In the genomic region with DNA sequence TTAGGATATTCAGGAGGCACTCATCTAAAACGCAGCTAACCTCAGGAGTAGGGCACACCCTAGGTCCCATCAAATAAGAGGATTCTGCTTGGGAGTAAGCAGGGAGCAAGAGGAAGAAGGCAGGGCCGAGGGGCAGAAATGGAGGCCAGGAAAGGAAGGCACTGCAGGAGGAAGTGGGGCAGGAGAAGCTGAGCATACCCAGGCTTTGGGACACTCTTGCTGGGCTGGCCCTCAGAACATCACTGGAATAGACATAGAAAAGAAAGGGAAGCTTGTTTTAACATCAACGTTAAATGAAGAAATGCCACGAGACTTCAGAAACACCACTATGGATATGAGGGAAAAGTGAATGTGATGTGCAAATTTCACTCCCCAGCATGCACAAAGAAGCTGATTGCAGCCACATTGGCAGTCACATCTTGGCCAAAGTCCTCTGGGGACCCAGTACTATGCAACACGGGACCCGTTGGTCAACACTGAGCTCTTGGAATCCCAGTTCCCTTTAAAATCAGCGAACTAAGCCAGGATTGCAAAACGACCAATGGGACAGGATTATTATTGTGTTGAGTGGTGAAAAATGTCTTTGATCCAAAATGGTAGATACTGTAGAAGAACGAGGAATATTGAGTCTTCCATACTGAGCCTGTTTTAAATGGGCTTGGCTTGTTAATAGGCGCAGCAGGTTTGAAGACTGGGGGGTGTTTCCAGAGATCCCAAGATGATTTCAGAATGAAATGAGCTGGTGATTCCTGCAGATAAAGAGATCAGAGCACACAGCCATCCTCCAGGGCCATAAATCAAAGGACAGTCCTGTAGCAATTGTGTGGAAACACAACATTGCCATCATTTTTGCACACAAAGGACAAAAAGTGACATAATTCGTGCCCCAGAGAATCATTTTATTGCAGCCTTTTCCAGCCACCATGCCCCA, we compare ENCODE assay signal across 1 cellular context.
TF ChIP-seq lines count a peak whose summit lies in the region.

No MANE protein-coding gene starts in this region.

TF ChIP-seq in H1, 55 proteins besides CTCF, POLR2A, EP300 and RAD21:
- no peak for TF ChIP-seq FOSL1 (IDR thresholded peaks at IDR 0.05; ENCODE audit: insufficient read depth, low read depth, low read length)
- no peak for TF ChIP-seq BRCA1 (IDR thresholded peaks at IDR 0.05; ENCODE audit: low read depth, low read length)
- no peak for TF ChIP-seq RFX5 (IDR thresholded peaks at IDR 0.05; ENCODE audit: borderline replicate concordance, low read depth, low read length)
- no peak for TF ChIP-seq SIX5 (IDR thresholded peaks at IDR 0.05; ENCODE audit: low read depth, low read length)
- no peak for TF ChIP-seq GABPA (IDR thresholded peaks at IDR 0.05; ENCODE audit: borderline replicate concordance, insufficient read depth, low read length)
- TF ChIP-seq, protein P1, sequence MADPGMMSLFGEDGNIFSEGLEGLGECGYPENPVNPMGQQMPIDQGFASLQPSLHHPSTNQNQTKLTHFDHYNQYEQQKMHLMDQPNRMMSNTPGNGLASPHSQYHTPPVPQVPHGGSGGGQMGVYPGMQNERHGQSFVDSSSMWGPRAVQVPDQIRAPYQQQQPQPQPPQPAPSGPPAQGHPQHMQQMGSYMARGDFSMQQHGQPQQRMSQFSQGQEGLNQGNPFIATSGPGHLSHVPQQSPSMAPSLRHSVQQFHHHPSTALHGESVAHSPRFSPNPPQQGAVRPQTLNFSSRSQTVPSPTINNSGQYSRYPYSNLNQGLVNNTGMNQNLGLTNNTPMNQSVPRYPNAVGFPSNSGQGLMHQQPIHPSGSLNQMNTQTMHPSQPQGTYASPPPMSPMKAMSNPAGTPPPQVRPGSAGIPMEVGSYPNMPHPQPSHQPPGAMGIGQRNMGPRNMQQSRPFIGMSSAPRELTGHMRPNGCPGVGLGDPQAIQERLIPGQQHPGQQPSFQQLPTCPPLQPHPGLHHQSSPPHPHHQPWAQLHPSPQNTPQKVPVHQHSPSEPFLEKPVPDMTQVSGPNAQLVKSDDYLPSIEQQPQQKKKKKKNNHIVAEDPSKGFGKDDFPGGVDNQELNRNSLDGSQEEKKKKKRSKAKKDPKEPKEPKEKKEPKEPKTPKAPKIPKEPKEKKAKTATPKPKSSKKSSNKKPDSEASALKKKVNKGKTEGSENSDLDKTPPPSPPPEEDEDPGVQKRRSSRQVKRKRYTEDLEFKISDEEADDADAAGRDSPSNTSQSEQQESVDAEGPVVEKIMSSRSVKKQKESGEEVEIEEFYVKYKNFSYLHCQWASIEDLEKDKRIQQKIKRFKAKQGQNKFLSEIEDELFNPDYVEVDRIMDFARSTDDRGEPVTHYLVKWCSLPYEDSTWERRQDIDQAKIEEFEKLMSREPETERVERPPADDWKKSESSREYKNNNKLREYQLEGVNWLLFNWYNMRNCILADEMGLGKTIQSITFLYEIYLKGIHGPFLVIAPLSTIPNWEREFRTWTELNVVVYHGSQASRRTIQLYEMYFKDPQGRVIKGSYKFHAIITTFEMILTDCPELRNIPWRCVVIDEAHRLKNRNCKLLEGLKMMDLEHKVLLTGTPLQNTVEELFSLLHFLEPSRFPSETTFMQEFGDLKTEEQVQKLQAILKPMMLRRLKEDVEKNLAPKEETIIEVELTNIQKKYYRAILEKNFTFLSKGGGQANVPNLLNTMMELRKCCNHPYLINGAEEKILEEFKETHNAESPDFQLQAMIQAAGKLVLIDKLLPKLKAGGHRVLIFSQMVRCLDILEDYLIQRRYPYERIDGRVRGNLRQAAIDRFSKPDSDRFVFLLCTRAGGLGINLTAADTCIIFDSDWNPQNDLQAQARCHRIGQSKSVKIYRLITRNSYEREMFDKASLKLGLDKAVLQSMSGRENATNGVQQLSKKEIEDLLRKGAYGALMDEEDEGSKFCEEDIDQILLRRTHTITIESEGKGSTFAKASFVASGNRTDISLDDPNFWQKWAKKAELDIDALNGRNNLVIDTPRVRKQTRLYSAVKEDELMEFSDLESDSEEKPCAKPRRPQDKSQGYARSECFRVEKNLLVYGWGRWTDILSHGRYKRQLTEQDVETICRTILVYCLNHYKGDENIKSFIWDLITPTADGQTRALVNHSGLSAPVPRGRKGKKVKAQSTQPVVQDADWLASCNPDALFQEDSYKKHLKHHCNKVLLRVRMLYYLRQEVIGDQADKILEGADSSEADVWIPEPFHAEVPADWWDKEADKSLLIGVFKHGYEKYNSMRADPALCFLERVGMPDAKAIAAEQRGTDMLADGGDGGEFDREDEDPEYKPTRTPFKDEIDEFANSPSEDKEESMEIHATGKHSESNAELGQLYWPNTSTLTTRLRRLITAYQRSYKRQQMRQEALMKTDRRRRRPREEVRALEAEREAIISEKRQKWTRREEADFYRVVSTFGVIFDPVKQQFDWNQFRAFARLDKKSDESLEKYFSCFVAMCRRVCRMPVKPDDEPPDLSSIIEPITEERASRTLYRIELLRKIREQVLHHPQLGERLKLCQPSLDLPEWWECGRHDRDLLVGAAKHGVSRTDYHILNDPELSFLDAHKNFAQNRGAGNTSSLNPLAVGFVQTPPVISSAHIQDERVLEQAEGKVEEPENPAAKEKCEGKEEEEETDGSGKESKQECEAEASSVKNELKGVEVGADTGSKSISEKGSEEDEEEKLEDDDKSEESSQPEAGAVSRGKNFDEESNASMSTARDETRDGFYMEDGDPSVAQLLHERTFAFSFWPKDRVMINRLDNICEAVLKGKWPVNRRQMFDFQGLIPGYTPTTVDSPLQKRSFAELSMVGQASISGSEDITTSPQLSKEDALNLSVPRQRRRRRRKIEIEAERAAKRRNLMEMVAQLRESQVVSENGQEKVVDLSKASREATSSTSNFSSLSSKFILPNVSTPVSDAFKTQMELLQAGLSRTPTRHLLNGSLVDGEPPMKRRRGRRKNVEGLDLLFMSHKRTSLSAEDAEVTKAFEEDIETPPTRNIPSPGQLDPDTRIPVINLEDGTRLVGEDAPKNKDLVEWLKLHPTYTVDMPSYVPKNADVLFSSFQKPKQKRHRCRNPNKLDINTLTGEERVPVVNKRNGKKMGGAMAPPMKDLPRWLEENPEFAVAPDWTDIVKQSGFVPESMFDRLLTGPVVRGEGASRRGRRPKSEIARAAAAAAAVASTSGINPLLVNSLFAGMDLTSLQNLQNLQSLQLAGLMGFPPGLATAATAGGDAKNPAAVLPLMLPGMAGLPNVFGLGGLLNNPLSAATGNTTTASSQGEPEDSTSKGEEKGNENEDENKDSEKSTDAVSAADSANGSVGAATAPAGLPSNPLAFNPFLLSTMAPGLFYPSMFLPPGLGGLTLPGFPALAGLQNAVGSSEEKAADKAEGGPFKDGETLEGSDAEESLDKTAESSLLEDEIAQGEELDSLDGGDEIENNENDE (IDR thresholded peaks at IDR 0.05; ENCODE audit: insufficient replicate concordance, low read length) = no peak
- TF ChIP-seq KDM4A (IDR thresholded peaks at IDR 0.05; ENCODE audit: low read depth, low read length, severe bottlenecking) = no peak
- TF ChIP-seq CHD2 (IDR thresholded peaks at IDR 0.05; ENCODE audit: low read length) = no peak
- TF ChIP-seq EZH2 (IDR thresholded peaks at IDR 0.05; ENCODE audit: low read depth, low read length, severe bottlenecking) = no peak
- TF ChIP-seq SIRT6 (IDR thresholded peaks at IDR 0.05; ENCODE audit: low read length) = no peak
- no peak for TF ChIP-seq RBBP5 (IDR thresholded peaks at IDR 0.05; ENCODE audit: borderline replicate concordance, low read depth, low read length)
- TF ChIP-seq TEAD4 (IDR thresholded peaks at IDR 0.05; ENCODE audit: low read depth, low read length) = no peak
- no peak for TF ChIP-seq JUND (IDR thresholded peaks at IDR 0.05; ENCODE audit: low read length)
- TF ChIP-seq JUN (IDR thresholded peaks at IDR 0.05; ENCODE audit: low read depth, low read length) = no peak
- no peak for TF ChIP-seq POLR2AphosphoS5 (IDR thresholded peaks at IDR 0.05; ENCODE audit: low read depth, low read length)
